In the genomic region with DNA sequence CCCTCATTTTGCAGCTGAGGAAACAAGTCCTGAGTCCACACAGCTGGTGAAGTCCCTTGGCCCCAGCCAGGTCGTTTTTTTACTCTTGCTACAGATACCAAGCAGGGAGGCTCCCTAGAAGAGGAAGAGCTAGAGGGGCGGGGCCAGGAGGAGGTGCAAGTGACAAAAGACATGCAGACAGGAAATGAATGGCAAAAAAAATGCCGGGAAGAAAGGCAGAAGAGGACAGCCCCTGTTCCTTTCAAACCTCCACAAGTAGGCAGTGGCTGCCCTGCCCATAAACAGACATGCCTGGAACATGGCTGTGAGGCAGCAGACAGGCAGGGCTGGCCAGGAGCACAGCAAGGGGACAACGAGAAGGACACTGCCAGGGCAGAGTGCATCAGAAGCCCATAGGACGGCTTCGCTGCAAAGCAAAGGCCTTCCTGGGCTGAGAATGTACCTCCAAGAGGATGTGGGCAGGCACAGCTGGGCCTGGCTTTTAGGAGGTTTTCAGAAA, we compare ENCODE assay signal across 9 cellular contexts.
DNase-seq lines count a peak whose midpoint lies in the region; ATAC-seq, FAIRE-seq and TF ChIP-seq lines count a peak whose summit lies in the region.
"Had no signal": no experiment of that assay in that cellular context is flagged by ENCODE, and none has a peak within 500 bp of the region (broad histone marks: within the 10 kb centered on the region; RNA-seq: fewer than 3 reads in every experiment).

No MANE protein-coding gene starts in this region.

- H3K4me1 ChIP-seq in psoas muscle = peaks cover 6% of the 10 kb centered on the region

- H3K27ac Mint-ChIP-seq in activated CD8-positive, alpha-beta T cell treated with anti-CD3 and anti-CD28 coated beads, Interleukin-2, amount 10 ng/mL, durations not matched to agents 7 days and 5 days = peak overlapping the region; percentile 74

- POLR2A ChIA-PET in activated CD8-positive, alpha-beta T cell treated with anti-CD3 and anti-CD28 coated beads, Interleukin-2, amount 10 ng/mL, durations not matched to agents 7 days and 5 days (lab: Charles Lee) = no interaction called here
- POLR2A ChIA-PET in GM10248 (lab: Yijun Ruan, JAX) = no interaction called here

- peaks cover 6% of the 10 kb centered on the region for H3K4me1 Mint-ChIP-seq in activated CD8-positive, alpha-beta T cell treated with anti-CD3 and anti-CD28 coated beads, Interleukin-2, amount 10 ng/mL, durations not matched to agents 7 days and 5 days (ENCODE audit: low read depth)

- no peaks in the 10 kb centered on the region for H3K36me3 Mint-ChIP-seq in activated CD8-positive, alpha-beta T cell treated with anti-CD3 and anti-CD28 coated beads, Interleukin-2, amount 10 ng/mL, durations not matched to agents 7 days and 5 days (ENCODE audit: low read depth)

- no peaks in the 10 kb centered on the region for H3K27me3 Mint-ChIP-seq in activated CD8-positive, alpha-beta T cell treated with anti-CD3 and anti-CD28 coated beads, Interleukin-2, amount 10 ng/mL, durations not matched to agents 7 days and 5 days (ENCODE audit: low read depth)

- no peak for TF ChIP-seq POLR2A in NB4 (IDR thresholded peaks at IDR 0.05; ENCODE audit: extremely low read depth, insufficient read length)

- TF ChIP-seq CTCF in NB4 (IDR thresholded peaks at IDR 0.05; ENCODE audit: low read depth, low read length) (no peak), psoas muscle (IDR thresholded peaks at IDR 0.05) (no peak), D721Med (IDR thresholded peaks at IDR 0.05; ENCODE audit: insufficient read depth, missing control alignments) (no peak), GM10248 (IDR thresholded peaks at IDR 0.05; ENCODE audit: control extremely low read depth, extremely low read depth, low read depth, missing control alignments) (no peak)

- ATAC-seq in activated CD8-positive, alpha-beta T cell treated with anti-CD3 and anti-CD28 coated beads, Interleukin-2, amount 10 ng/mL, durations not matched to agents 7 days and 5 days = peak; percentile 33
- ATAC-seq in GM21737 (IDR thresholded peaks at IDR 0.05; ENCODE audit: unreplicated experiment) = no peak
- ATAC-seq in psoas muscle = no peak

- H3K4me3 ChIP-seq in NB4 (ENCODE audit: low read depth, low read length) (no peak overlapping the region), psoas muscle (no peak overlapping the region)

- no peaks in the 10 kb centered on the region for H3K9me3 ChIP-seq in psoas muscle

- H3K27ac ChIP-seq in psoas muscle = no peak overlapping the region
- H3K27ac ChIP-seq: brain microvascular endothelial cell had no signal

- CTCF ChIA-PET in activated CD8-positive, alpha-beta T cell treated with anti-CD3 and anti-CD28 coated beads, Interleukin-2, amount 10 ng/mL, durations not matched to agents 7 days and 5 days (lab: Charles Lee) = no interaction called here
- CTCF ChIA-PET in GM10248 (lab: Yijun Ruan, JAX) = no interaction called here

- H3K27me3 ChIP-seq in psoas muscle (ENCODE audit: insufficient read depth in 3 of 3, low read length in 2 of 3) = no peaks in the 10 kb centered on the region
- H3K27me3 ChIP-seq: brain microvascular endothelial cell had no signal

- FAIRE-seq in D721Med (lab: Jason Lieb, UNC) = no peak

- H3K9me3 Mint-ChIP-seq in activated CD8-positive, alpha-beta T cell treated with anti-CD3 and anti-CD28 coated beads, Interleukin-2, amount 10 ng/mL, durations not matched to agents 7 days and 5 days (ENCODE audit: insufficient read depth) = no peaks in the 10 kb centered on the region

- no peak overlapping the region for H3K4me3 Mint-ChIP-seq in activated CD8-positive, alpha-beta T cell treated with anti-CD3 and anti-CD28 coated beads, Interleukin-2, amount 10 ng/mL, durations not matched to agents 7 days and 5 days

- WGBS in psoas muscle, 3 donors = 52 to 59% (median 55%) methylated on average over 6 of the region's 6 CpGs

- DNase-seq in GM19238 (ENCODE audit: insufficient read length, low spot score) (peak; percentile 8), NB4 (ENCODE audit: low read depth) (peak; percentile 88), mesenteric fat pad (ENCODE audit: low spot score) (peak; percentile 71), psoas muscle (no peak), D721Med (ENCODE audit: insufficient read length, low spot score) (no peak), GM10248 (ENCODE audit: extremely low spot score) (no peak)
- peak; percentile 39 for DNase-seq in activated CD8-positive, alpha-beta T cell treated with anti-CD3 and anti-CD28 coated beads, Interleukin-2, amount 10 ng/mL, durations not matched to agents 7 days and 5 days
- DNase-seq: brain microvascular endothelial cell had no signal

- no peaks in the 10 kb centered on the region for H3K36me3 ChIP-seq in psoas muscle (ENCODE audit: insufficient read depth in 1 of 2, low read depth in 1 of 2)
- H3K36me3 ChIP-seq: brain microvascular endothelial cell had no signal

- intact Hi-C loops in psoas muscle (cut with DNase I) = no loop called here

Comparison
In these comparisons a context has a peak if more than half of its experiments do, and no peak if none do; other contexts are left out.
1. DNase-seq: peak in GM19238 (single experiment), NB4 (single experiment), activated CD8-positive, alpha-beta T cell treated with anti-CD3 and anti-CD28 coated beads, Interleukin-2, amount 10 ng/mL, durations not matched to agents 7 days and 5 days (single experiment) and mesenteric fat pad (single experiment); none in psoas muscle (0 of 2), D721Med (single experiment) and GM10248 (single experiment).